In genomic region chr1:160997323-160998038, GRCh38 we compare ENCODE assay signal across 8 cellular contexts. TPM values are rescaled to one million over a fixed set of nuclear protein-coding genes. Genes with fewer than 3 reads are reported as not detected.
DNase-seq lines count a peak whose midpoint lies in the region; ATAC-seq, FAIRE-seq and TF ChIP-seq lines count a peak whose summit lies in the region.

No MANE protein-coding gene starts in this region.

- no peak overlapping the region for H3K9ac ChIP-seq in astrocyte (ENCODE audit: low read length)

- H4K20me1 ChIP-seq in astrocyte (ENCODE audit: insufficient read depth, low read length): no peaks in the 10 kb centered on the region

- no peaks in the 10 kb centered on the region for H3K4me1 ChIP-seq in astrocyte (ENCODE audit: insufficient read depth, low read length)
- H3K4me1 ChIP-seq in gastrocnemius medialis: no peaks in the 10 kb centered on the region

- FAIRE-seq in astrocyte (lab: Jason Lieb, UNC): no peak

- H3K79me2 ChIP-seq in astrocyte (ENCODE audit: insufficient read depth, low read length): no peaks in the 10 kb centered on the region

- H3K9me3 ChIP-seq in astrocyte (ENCODE audit: insufficient read depth, low read depth, low read length) (no peaks in the 10 kb centered on the region), gastrocnemius medialis (no peaks in the 10 kb centered on the region)

- H3K27me3 ChIP-seq in astrocyte (ENCODE audit: insufficient read depth, low read length): no peaks in the 10 kb centered on the region
- no peaks in the 10 kb centered on the region for H3K27me3 ChIP-seq in gastrocnemius medialis

- no peaks in the 10 kb centered on the region for H3K27me3 Mint-ChIP-seq in astrocyte (ENCODE audit: low read depth, unreplicated experiment)

- H3K36me3 Mint-ChIP-seq in astrocyte (ENCODE audit: low read depth, unreplicated experiment): peaks cover 12% of the 10 kb centered on the region

- H3K4me2 ChIP-seq in astrocyte (ENCODE audit: low read length): no peak overlapping the region

- no peak for TF ChIP-seq POLR2A in gastrocnemius medialis (IDR thresholded peaks at IDR 0.05)

- H2AFZ ChIP-seq in astrocyte (ENCODE audit: low read depth, low read length): no peak overlapping the region

- H3K36me3 ChIP-seq in astrocyte (ENCODE audit: insufficient read depth, low read length) (no peaks in the 10 kb centered on the region), gastrocnemius medialis (peaks cover 0 to 9% of the 10 kb centered on the region in 2 donors)

- peak; percentile 34 for TF ChIP-seq CTCF in astrocyte (IDR thresholded peaks at IDR 0.05; ENCODE audit: insufficient read depth, low read depth, low read length)
- TF ChIP-seq CTCF in gastrocnemius medialis (IDR thresholded peaks at IDR 0.05 in 4 of 5, conservative IDR thresholded peaks at IDR 0.05 in 1 of 5): peak in 3 of 5 experiments; percentile 47 to 53 (median 51)

- no peak overlapping the region for H3K27ac Mint-ChIP-seq in astrocyte (ENCODE audit: unreplicated experiment)

- peaks cover 16% of the 10 kb centered on the region for H3K4me1 Mint-ChIP-seq in astrocyte (ENCODE audit: low read depth, unreplicated experiment)

- H3K4me3 ChIP-seq in astrocyte (ENCODE audit: insufficient read depth, low read depth, low read length) (no peak overlapping the region), gastrocnemius medialis (no peak overlapping the region)

- DNase-seq in Caki2 (ENCODE audit: low read depth) (peak; percentile 35), SW480 (ENCODE audit: low spot score) (peak; percentile 38), astrocyte (ENCODE audit: low read depth) (peak; percentile 49), left ventricle myocardium superior (peak; percentile 64), gastrocnemius medialis (peak in 1 of 2 donors; percentile 16)

- ATAC-seq in HG02798 (IDR thresholded peaks at IDR 0.05; ENCODE audit: poor library complexity, unreplicated experiment): peak; percentile 38
- peak; percentile 91 for ATAC-seq in left ventricle myocardium superior
- ATAC-seq in gastrocnemius medialis: peak; percentile 56 to 72
- ATAC-seq in HG03175 (IDR thresholded peaks at IDR 0.05; ENCODE audit: unreplicated experiment): no peak
- ATAC-seq in GM21447 (IDR thresholded peaks at IDR 0.05; ENCODE audit: unreplicated experiment): no peak

- H3K9me3 Mint-ChIP-seq in astrocyte (ENCODE audit: unreplicated experiment): no peaks in the 10 kb centered on the region

- H3K4me3 Mint-ChIP-seq in astrocyte (ENCODE audit: unreplicated experiment): no peak overlapping the region

- intact Hi-C loops in left ventricle myocardium superior (cut with micrococcal nuclease): loop anchor here (10.0 kb wide), 1 partner anchor 97 kb away; the partner anchor contains the start of gene KLHDC9
- intact Hi-C loops in gastrocnemius medialis (cut with DNase I; ENCODE audit: low total_unique reads): loop anchor here (1.0 kb wide), 1 partner anchor 100 kb away; no protein-coding TSS in a partner anchor

- in situ Hi-C loops in Caki2 (cut with HindIII; ENCODE audit: low pct_unique_long_range_greater_than_20kb, low sequenced_read_pairs): no loop called here
- in situ Hi-C loops in gastrocnemius medialis (cut with MboI; ENCODE audit: low sequenced_read_pairs in 4 of 4): loop anchor here in 2 of 4 donors (10.0 kb wide), 1 partner anchor 97 kb away; the partner anchor contains the start of gene KLHDC9 (in 2 of the 2)

- no peak overlapping the region for H3K27ac ChIP-seq in astrocyte (ENCODE audit: low read depth, low read length)
- peak overlapping the region in 3 of 4 donors; percentile 59 to 70 (median 62) for H3K27ac ChIP-seq in gastrocnemius medialis

RNA-seq across cellular contexts. Expression of gene F11R, which starts 23.5 kb away (rescaled TPM):
- 17.4 and 41.5 TPM in 2 replicates for total RNA-seq in Caki2 (2014; rRNA removed; shearing (Covaris generic); ENCODE audit: low replicate concordance)
- total RNA-seq in astrocyte (53.7 and 68.6 TPM in 2 replicates), left ventricle myocardium superior (8.3 TPM), gastrocnemius medialis (1 to 10 TPM; 3.1 to 6.0 (median 5.3) TPM)

RNA-seq across cellular contexts. Expression of gene TSTD1, which starts 41.3 kb away (rescaled TPM):
- total RNA-seq in Caki2 (2014; rRNA removed; shearing (Covaris generic); ENCODE audit: low replicate concordance): 53.5 and 67.6 TPM in 2 replicates
- total RNA-seq in astrocyte (9.5 TPM in 2 replicates), left ventricle myocardium superior (15.4 TPM), gastrocnemius medialis (10 to 100 TPM in 3 of 4 donors, 1 to 10 TPM in 1; 8.6 to 52.6 (median 16.8) TPM)

RNA-seq across cellular contexts. Expression of gene ITLN2, which starts 42.9 kb away (rescaled TPM):
- not detected in 2 replicates for total RNA-seq in Caki2 (2014; rRNA removed; shearing (Covaris generic); ENCODE audit: low replicate concordance)
- total RNA-seq in astrocyte (not detected in 2 replicates), left ventricle myocardium superior (not detected), gastrocnemius medialis (not detected)

RNA-seq across cellular contexts. Expression of gene USF1, which starts 48.3 kb away (rescaled TPM):
- total RNA-seq in Caki2 (2014; rRNA removed; shearing (Covaris generic); ENCODE audit: low replicate concordance): 55.3 and 65.1 TPM in 2 replicates
- total RNA-seq in astrocyte (61.3 and 70.1 TPM in 2 replicates), left ventricle myocardium superior (30.3 TPM), gastrocnemius medialis (10 to 100 TPM; 41.9 to 55.1 (median 49.1) TPM)

Comparison
In these comparisons a context has a peak if more than half of its experiments do, and no peak if none do; other contexts are left out.
1. ATAC-seq: peak in HG02798 (single experiment), left ventricle myocardium superior (single experiment) and gastrocnemius medialis (2 of 2); none in HG03175 (single experiment) and GM21447 (single experiment).